ENCODE assay signal across 1 cellular context in genomic region chr1:234327577-234328164, GRCh38.
A peak's percentile ranks its signal among the peaks of the same experiment; 100 is the strongest.
TF ChIP-seq lines count a peak whose summit lies in the region.

No MANE protein-coding gene starts in this region.

TF ChIP-seq in HepG2, 621 proteins besides CTCF, POLR2A, EP300 and RAD21 (continued from another document and continues in another):
- no peak for TF ChIP-seq SNAPC4 (CRISPR knock-in tag; IDR thresholded peaks at IDR 0.05)
- no peak for TF ChIP-seq ZNF639 (CRISPR knock-in tag; conservative IDR thresholded peaks at IDR 0.05)
- TF ChIP-seq ARHGAP35 (CRISPR knock-in tag; IDR thresholded peaks at IDR 0.05; ENCODE audit: borderline replicate concordance): no peak
- no peak for TF ChIP-seq ELK4 (CRISPR knock-in tag; IDR thresholded peaks at IDR 0.05; ENCODE audit: borderline replicate concordance)
- no peak for TF ChIP-seq FOXK2 (IDR thresholded peaks at IDR 0.05)
- no peak for TF ChIP-seq ZNF776 (CRISPR knock-in tag; IDR thresholded peaks at IDR 0.05)
- TF ChIP-seq ZBTB43 (CRISPR knock-in tag; conservative IDR thresholded peaks at IDR 0.05): 0 out of 2 replicates have a peak, but pooled peaks have one; percentile 42
- 0 out of 2 replicates have a peak, but pooled peaks have one; percentile 19 for TF ChIP-seq ZNF343 (CRISPR knock-in tag; IDR thresholded peaks at IDR 0.05)
- TF ChIP-seq BHLHE40 (IDR thresholded peaks at IDR 0.05; ENCODE audit: low read length): no peak
- TF ChIP-seq MIER3 (CRISPR knock-in tag; IDR thresholded peaks at IDR 0.05; ENCODE audit: borderline replicate concordance): peak; percentile 82; the same call in 1 of the 2 replicates
- no peak for TF ChIP-seq MYNN (CRISPR knock-in tag; IDR thresholded peaks at IDR 0.05; ENCODE audit: low read depth)
- no peak for TF ChIP-seq KLF13 (CRISPR knock-in tag; IDR thresholded peaks at IDR 0.05)
- no peak for TF ChIP-seq ZNF326 (CRISPR knock-in tag; IDR thresholded peaks at IDR 0.05; ENCODE audit: borderline replicate concordance)
- TF ChIP-seq ZNF552 (CRISPR knock-in tag; IDR thresholded peaks at IDR 0.05; ENCODE audit: borderline replicate concordance): no peak
- peak; percentile 98 for TF ChIP-seq ZNF644 (CRISPR knock-in tag; IDR thresholded peaks at IDR 0.05; ENCODE audit: low read depth)
- no peak for TF ChIP-seq GABPA (IDR thresholded peaks at IDR 0.05; ENCODE audit: low read depth, low read length)
- no peak for TF ChIP-seq GABPA (CRISPR knock-in tag; IDR thresholded peaks at IDR 0.05; ENCODE audit: low read depth)
- TF ChIP-seq HDAC1 (CRISPR knock-in tag; IDR thresholded peaks at IDR 0.05): peak; percentile 84
- no peak for TF ChIP-seq ZNF780A (CRISPR knock-in tag; IDR thresholded peaks at IDR 0.05)
- no peak for TF ChIP-seq NFKBIZ (CRISPR knock-in tag; IDR thresholded peaks at IDR 0.05)
- TF ChIP-seq ZNF772 (CRISPR knock-in tag; IDR thresholded peaks at IDR 0.05): peak; percentile 80
- TF ChIP-seq RCOR2 (CRISPR knock-in tag; IDR thresholded peaks at IDR 0.05): peak; percentile 29; the same call in 1 of the 2 replicates
- no peak for TF ChIP-seq PLRG1 (conservative IDR thresholded peaks at IDR 0.05)
- TF ChIP-seq KDM6A (CRISPR knock-in tag; IDR thresholded peaks at IDR 0.05; ENCODE audit: low read depth): peak; percentile 95
- no peak for TF ChIP-seq SMARCC2 (IDR thresholded peaks at IDR 0.05)
- TF ChIP-seq PRDM10 (CRISPR knock-in tag; IDR thresholded peaks at IDR 0.05; ENCODE audit: low read depth): no peak
- TF ChIP-seq SETDB1 (CRISPR knock-in tag; IDR thresholded peaks at IDR 0.05; ENCODE audit: borderline replicate concordance): no peak
- no peak for TF ChIP-seq SOX6 (IDR thresholded peaks at IDR 0.05)
- peak; percentile 93 for TF ChIP-seq SOX6 (CRISPR knock-in tag; IDR thresholded peaks at IDR 0.05)
- TF ChIP-seq ZMYM2 (CRISPR knock-in tag; IDR thresholded peaks at IDR 0.05): 0 out of 2 replicates have a peak, but pooled peaks have one; percentile 64
- TF ChIP-seq KDM4B (CRISPR knock-in tag; IDR thresholded peaks at IDR 0.05): no peak
- peak; percentile 44; the same call in 1 of the 2 replicates for TF ChIP-seq ZFP91 (CRISPR knock-in tag; IDR thresholded peaks at IDR 0.05; ENCODE audit: borderline replicate concordance)
- TF ChIP-seq MNT (IDR thresholded peaks at IDR 0.05): no peak
- no peak for TF ChIP-seq MTF2 (CRISPR knock-in tag; IDR thresholded peaks at IDR 0.05; ENCODE audit: borderline replicate concordance)
- no peak for TF ChIP-seq ZNF276 (CRISPR knock-in tag; IDR thresholded peaks at IDR 0.05; ENCODE audit: low read depth)
- no peak for TF ChIP-seq ZNF17 (CRISPR knock-in tag; IDR thresholded peaks at IDR 0.05)
- TF ChIP-seq FOXO1 (CRISPR knock-in tag; IDR thresholded peaks at IDR 0.05): peak; percentile 75
- TF ChIP-seq ZBTB39 (CRISPR knock-in tag; IDR thresholded peaks at IDR 0.05): no peak
- TF ChIP-seq NFRKB (IDR thresholded peaks at IDR 0.05): no peak
- peak; percentile 60; the same call in 1 of the 2 replicates for TF ChIP-seq ZNF367 (CRISPR knock-in tag; IDR thresholded peaks at IDR 0.05; ENCODE audit: borderline replicate concordance)
- TF ChIP-seq ZNF143 (CRISPR knock-in tag; IDR thresholded peaks at IDR 0.05): no peak
- TF ChIP-seq ZNF3 (CRISPR knock-in tag; IDR thresholded peaks at IDR 0.05): peak; percentile 89
- TF ChIP-seq ZNF75D (CRISPR knock-in tag; IDR thresholded peaks at IDR 0.05; ENCODE audit: borderline replicate concordance): no peak
- TF ChIP-seq HOXA3 (CRISPR knock-in tag; IDR thresholded peaks at IDR 0.05): peak; percentile 92
